ENCODE assay signal across 11 cellular contexts in genomic region chr9:136614372-136614922, GRCh38. TPM values are rescaled to one million over a fixed set of nuclear protein-coding genes. Genes with fewer than 3 reads are reported as not detected.
A peak's percentile ranks its signal among the peaks of the same experiment; 100 is the strongest.
DNase-seq lines count a peak whose midpoint lies in the region; ATAC-seq and TF ChIP-seq lines count a peak whose summit lies in the region.
"Had no signal": no experiment of that assay in that cellular context is flagged by ENCODE, and none has a peak within 500 bp of the region (broad histone marks: within the 10 kb centered on the region; RNA-seq: fewer than 3 reads in every experiment).

No MANE protein-coding gene starts in this region.

- H3K4me1 Mint-ChIP-seq in Calu3 (ENCODE audit: low read depth, unreplicated experiment) = peaks cover 7% of the 10 kb centered on the region
- peaks cover 8% of the 10 kb centered on the region for H3K4me1 Mint-ChIP-seq in activated T-cell treated with anti-CD3 and anti-CD28 coated beads, Interleukin-2, amount 50 U/mL, for 4 hours (ENCODE audit: low read depth)

- no peaks in the 10 kb centered on the region for H3K36me3 Mint-ChIP-seq in Calu3 (ENCODE audit: insufficient read depth, unreplicated experiment)
- H3K36me3 Mint-ChIP-seq in activated T-cell treated with anti-CD3 and anti-CD28 coated beads, Interleukin-2, amount 50 U/mL, for 4 hours (ENCODE audit: insufficient read depth) = no peaks in the 10 kb centered on the region
- H3K36me3 Mint-ChIP-seq: CD4-positive, CD25-positive, alpha-beta regulatory T cell had no signal

- H3K27ac Mint-ChIP-seq in Calu3 (ENCODE audit: unreplicated experiment) = no peak overlapping the region
- H3K27ac Mint-ChIP-seq: CD4-positive, CD25-positive, alpha-beta regulatory T cell had no signal

- peaks cover 35% of the 10 kb centered on the region for H3K27me3 Mint-ChIP-seq in Calu3 (ENCODE audit: unreplicated experiment)
- H3K27me3 Mint-ChIP-seq in activated T-cell treated with anti-CD3 and anti-CD28 coated beads, Interleukin-2, amount 50 U/mL, for 4 hours (ENCODE audit: low read depth) = peaks cover 2% of the 10 kb centered on the region
- H3K27me3 Mint-ChIP-seq: CD4-positive, CD25-positive, alpha-beta regulatory T cell had no signal

- peak; percentile 59 for DNase-seq in CD1c-positive myeloid dendritic cell (ENCODE audit: extremely low spot score)
- peak; percentile 42 for DNase-seq in UCSD-AML1 (lab: John Stamatoyannopoulos, UW; ENCODE audit: unreplicated experiment)
- no peak for DNase-seq in Right ventricle myocardium inferior (ENCODE audit: missing footprints)
- DNase-seq in renal cortical epithelial cell (ENCODE audit: low read depth) = peak; percentile 19
- DNase-seq in foreskin keratinocyte = no peak
- no peak for DNase-seq in Calu3
- no peak for DNase-seq in activated T-cell treated with anti-CD3 and anti-CD28 coated beads, Interleukin-2, amount 50 U/mL, for 4 hours
- DNase-seq in head of caudate nucleus = no peak
- DNase-seq: amygdala; CD4-positive, CD25-positive, alpha-beta regulatory T cell; NCI-H1417 treated with DMSO at 0.1 percent for 48 hours had no signal

- no peak overlapping the region for H3K27ac ChIP-seq in foreskin keratinocyte

- ATAC-seq in Right ventricle myocardium inferior = peak; percentile 27
- no peak for ATAC-seq in foreskin keratinocyte
- no peak for ATAC-seq in activated T-cell treated with anti-CD3 and anti-CD28 coated beads, Interleukin-2, amount 50 U/mL, for 4 hours

- H3K4me1 ChIP-seq in foreskin keratinocyte = no peaks in the 10 kb centered on the region

- BruUV-seq in Calu3 (replicated peaks; lab: Mats Ljungman, UMichigan) = no TSS peak

- intact Hi-C loops in Right ventricle myocardium inferior (cut with DNase I) = no loop called here
- intact Hi-C loops in Calu3 (cut with micrococcal nuclease; ENCODE audit: unreplicated experiment) = no loop called here
- intact Hi-C loops in head of caudate nucleus (cut with DNase I) = no loop called here

- peaks cover 13% of the 10 kb centered on the region for H3K27me3 ChIP-seq in foreskin keratinocyte

- TF ChIP-seq CTCF in foreskin keratinocyte (conservative IDR thresholded peaks at IDR 0.05) (no peak), Calu3 (IDR thresholded peaks at IDR 0.05; ENCODE audit: unreplicated experiment) (no peak)

- CTCF ChIA-PET in Calu3 (lab: Charles Lee) = no interaction called here

- H3K4me3 Mint-ChIP-seq in Calu3 (ENCODE audit: low read depth, unreplicated experiment) = no peak overlapping the region
- no peak overlapping the region for H3K4me3 Mint-ChIP-seq in activated T-cell treated with anti-CD3 and anti-CD28 coated beads, Interleukin-2, amount 50 U/mL, for 4 hours
- H3K4me3 Mint-ChIP-seq: CD4-positive, CD25-positive, alpha-beta regulatory T cell had no signal

- H3K9me3 Mint-ChIP-seq in Calu3 (ENCODE audit: low read depth, unreplicated experiment) = no peaks in the 10 kb centered on the region
- H3K9me3 Mint-ChIP-seq in activated T-cell treated with anti-CD3 and anti-CD28 coated beads, Interleukin-2, amount 50 U/mL, for 4 hours = no peaks in the 10 kb centered on the region
- H3K9me3 Mint-ChIP-seq: CD4-positive, CD25-positive, alpha-beta regulatory T cell had no signal

RNA-seq across cellular contexts. Expression of gene EGFL7, which starts 48.3 kb away (rescaled TPM):
- total RNA-seq in Right ventricle myocardium inferior = 72.0 TPM
- 3.8 and 19.4 TPM in 2 replicates for total RNA-seq in renal cortical epithelial cell
- total RNA-seq in foreskin keratinocyte = 14.7 and 16.4 TPM in 2 replicates
- 19.5 and 25.1 TPM in 2 replicates for polyA plus RNA-seq in foreskin keratinocyte
- 1.2 and 1.3 TPM in 2 replicates for total RNA-seq in Calu3 (2022)
- total RNA-seq in activated T-cell treated with anti-CD3 and anti-CD28 coated beads, Interleukin-2, amount 50 U/mL, for 4 hours = 1 to 10 TPM; 2.3 to 4.3 (median 3.2) TPM
- polyA plus RNA-seq: CD4-positive, CD25-positive, alpha-beta regulatory T cell had no signal

Comparison
In these comparisons a context has a peak if more than half of its experiments do, and no peak if none do; other contexts are left out.
1. DNase-seq: peak in CD1c-positive myeloid dendritic cell (single experiment), UCSD-AML1 (single experiment) and renal cortical epithelial cell (single experiment); none in Right ventricle myocardium inferior (single experiment), foreskin keratinocyte (0 of 2), Calu3 (single experiment), activated T-cell treated with anti-CD3 and anti-CD28 coated beads, Interleukin-2, amount 50 U/mL, for 4 hours (single experiment) and head of caudate nucleus (0 of 42).